13 cellular contexts compared by ENCODE assay signal in the genomic region with DNA sequence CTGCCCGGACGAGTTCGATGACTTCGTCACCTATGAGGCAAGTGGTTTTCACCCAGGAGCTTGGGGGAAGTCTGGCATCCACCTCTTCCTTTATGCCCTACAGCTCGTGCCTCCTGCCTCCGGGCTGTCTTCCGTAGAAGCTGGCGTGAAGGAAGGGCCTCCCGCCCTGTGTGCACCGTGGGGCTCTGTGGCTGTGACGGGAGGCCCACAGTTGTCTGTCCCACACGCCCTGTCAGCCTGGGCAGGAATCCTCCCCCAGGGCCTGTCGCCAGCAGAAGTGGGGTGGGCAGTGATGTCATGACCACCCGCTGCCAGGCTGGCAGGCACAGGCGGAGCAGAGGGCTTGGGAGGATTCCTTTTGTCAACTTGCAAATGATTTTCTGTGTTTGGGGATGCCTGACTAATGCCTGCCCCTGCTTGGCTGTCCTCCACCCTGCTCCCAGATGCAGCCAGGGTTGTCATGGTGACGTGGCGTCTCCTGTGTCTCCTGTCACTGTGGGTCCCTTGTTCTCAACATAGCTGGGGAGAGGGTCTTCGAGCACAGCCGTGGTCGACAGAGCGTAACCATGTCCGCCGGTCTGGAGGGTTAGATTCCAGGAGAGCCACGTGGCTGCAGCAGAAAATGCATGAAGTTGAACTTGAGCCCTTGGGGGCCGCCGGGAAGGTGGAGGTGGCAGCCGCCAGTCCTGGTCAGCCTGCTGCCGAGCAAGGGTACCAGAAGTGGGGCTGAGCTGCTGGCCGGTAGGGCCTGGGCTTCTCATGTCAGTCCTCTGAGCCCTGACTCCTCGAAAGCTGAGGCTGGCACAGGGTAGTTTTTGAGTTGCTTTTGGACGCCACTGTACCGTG. TPM values are rescaled to one million over a fixed set of nuclear protein-coding genes. Genes with fewer than 3 reads are reported as not detected.
DNase-seq lines count a peak whose midpoint lies in the region; ATAC-seq and TF ChIP-seq lines count a peak whose summit lies in the region.
"Had no signal": no experiment of that assay in that cellular context is flagged by ENCODE, and none has a peak within 500 bp of the region (broad histone marks: within the 10 kb centered on the region; RNA-seq: fewer than 3 reads in every experiment).

No MANE protein-coding gene starts in this region.

- no peaks in the 10 kb centered on the region for H3K9me3 Mint-ChIP-seq in stimulated activated memory B cell treated with anti-CD40 and anti-IgM and Interleukin-4, amounts not matched to agents 10 μg/mL and 1 μg/mL and 100 μg/mL, for 72 hours
- H3K9me3 Mint-ChIP-seq: activated T-cell treated with anti-CD3 and anti-CD28 coated beads, Interleukin-2, amount 50 U/mL, for 72 hours; effector memory CD8-positive, alpha-beta T cell; natural killer cell; T-cell had no signal

- H3K27me3 ChIP-seq in adipocyte (replicated peaks; ENCODE audit: control insufficient read depth, insufficient read depth, low read length) (no peaks in the 10 kb centered on the region), psoas muscle (ENCODE audit: insufficient read depth in 3 of 3, low read length in 2 of 3) (no peaks in the 10 kb centered on the region)

- WGBS in psoas muscle, 3 donors: 54 to 72% (median 59%) methylated on average over 30 to 32 of the region's 32 CpGs

- H3K4me3 ChIP-seq in adipocyte (ENCODE audit: low read length) (no peak overlapping the region), psoas muscle (no peak overlapping the region)

- DNase-seq in G401 (ENCODE audit: low spot score) (peak; percentile 79), adipocyte (ENCODE audit: low read depth) (peak; percentile 24), left ventricle myocardium superior (peak; percentile 40), psoas muscle (peak in 1 of 2 donors; percentile 71), RPMI8226 (no peak)
- no peak for DNase-seq in activated T-cell treated with anti-CD3 and anti-CD28 coated beads, Interleukin-2, amount 50 U/mL, for 1 hour
- no peak for DNase-seq in activated CD4-positive, alpha-beta T cell treated with anti-CD3 and anti-CD28 coated beads, Interleukin-2, amount 50 U/mL, for 48 hours
- DNase-seq: activated T-cell treated with anti-CD3 and anti-CD28 coated beads, Interleukin-2, amount 50 U/mL, for 72 hours; effector memory CD8-positive, alpha-beta T cell; natural killer cell; NCI-H2081 treated with DMSO at 0.1 percent for 48 hours; T-cell had no signal

- no peak overlapping the region for H3K27ac ChIP-seq in psoas muscle

- H3K36me3 Mint-ChIP-seq in stimulated activated memory B cell treated with anti-CD40 and anti-IgM and Interleukin-4, amounts not matched to agents 10 μg/mL and 1 μg/mL and 100 μg/mL, for 72 hours: peaks cover 42% of the 10 kb centered on the region
- H3K36me3 Mint-ChIP-seq: natural killer cell had no signal

- peaks cover 7% of the 10 kb centered on the region for H3K4me1 Mint-ChIP-seq in stimulated activated memory B cell treated with anti-CD40 and anti-IgM and Interleukin-4, amounts not matched to agents 10 μg/mL and 1 μg/mL and 100 μg/mL, for 72 hours
- H3K4me1 Mint-ChIP-seq: T-cell had no signal

- H3K4me3 Mint-ChIP-seq in stimulated activated memory B cell treated with anti-CD40 and anti-IgM and Interleukin-4, amounts not matched to agents 10 μg/mL and 1 μg/mL and 100 μg/mL, for 72 hours: no peak overlapping the region
- H3K4me3 Mint-ChIP-seq: activated T-cell treated with anti-CD3 and anti-CD28 coated beads, Interleukin-2, amount 50 U/mL, for 72 hours; effector memory CD8-positive, alpha-beta T cell; natural killer cell; T-cell had no signal

- no peaks in the 10 kb centered on the region for H3K9me3 ChIP-seq in adipocyte (ENCODE audit: control insufficient read depth, low read length)
- no peaks in the 10 kb centered on the region for H3K9me3 ChIP-seq in psoas muscle

- H3K27ac Mint-ChIP-seq in stimulated activated memory B cell treated with anti-CD40 and anti-IgM and Interleukin-4, amounts not matched to agents 10 μg/mL and 1 μg/mL and 100 μg/mL, for 72 hours: no peak overlapping the region
- H3K27ac Mint-ChIP-seq: activated T-cell treated with anti-CD3 and anti-CD28 coated beads, Interleukin-2, amount 50 U/mL, for 72 hours; effector memory CD8-positive, alpha-beta T cell; natural killer cell; T-cell had no signal

- no peaks in the 10 kb centered on the region for H3K27me3 Mint-ChIP-seq in stimulated activated memory B cell treated with anti-CD40 and anti-IgM and Interleukin-4, amounts not matched to agents 10 μg/mL and 1 μg/mL and 100 μg/mL, for 72 hours
- H3K27me3 Mint-ChIP-seq: effector memory CD8-positive, alpha-beta T cell; T-cell had no signal

- no peak for TF ChIP-seq CTCF in psoas muscle (IDR thresholded peaks at IDR 0.05)

- no peaks in the 10 kb centered on the region for H3K4me1 ChIP-seq in adipocyte (ENCODE audit: control insufficient read depth, insufficient read depth, low read length)
- peaks cover 17% of the 10 kb centered on the region for H3K4me1 ChIP-seq in psoas muscle

- peaks cover 6% of the 10 kb centered on the region for H3K36me3 ChIP-seq in adipocyte (ENCODE audit: control insufficient read depth, insufficient read depth, low read length, severe bottlenecking)
- H3K36me3 ChIP-seq in psoas muscle (ENCODE audit: insufficient read depth in 1 of 2, low read depth in 1 of 2): peaks cover 4 to 30% of the 10 kb centered on the region in 2 donors

- peak; percentile 84 for ATAC-seq in left ventricle myocardium superior
- ATAC-seq in psoas muscle: peak; percentile 49 to 68 (median 58)
- ATAC-seq in stimulated activated memory B cell treated with anti-CD40 and anti-IgM and Interleukin-4, amounts not matched to agents 10 μg/mL and 1 μg/mL and 100 μg/mL, for 72 hours: no peak
- ATAC-seq: activated T-cell treated with anti-CD3 and anti-CD28 coated beads, Interleukin-2, amount 50 U/mL, for 72 hours; effector memory CD8-positive, alpha-beta T cell; natural killer cell; T-cell had no signal

- in situ Hi-C loops in G401 (cut with HindIII; ENCODE audit: low sequenced_read_pairs): no loop called here

- intact Hi-C loops in left ventricle myocardium superior (cut with micrococcal nuclease): no loop called here
- intact Hi-C loops in psoas muscle (cut with DNase I): loop anchor here in 1 of 2 donors (5.0 kb wide), 1 partner anchor 44 kb away; the partner anchor contains the start of gene RAB11FIP3

- no peak overlapping the region for H3K9ac ChIP-seq in adipocyte (ENCODE audit: low read length)

RNA-seq across cellular contexts. Expression of gene RAB11FIP3, which starts 46.1 kb away (rescaled TPM):
- total RNA-seq in G401 (2014; rRNA removed; shearing (Covaris generic)): 33.8 and 39.3 TPM in 2 replicates
- total RNA-seq in left ventricle myocardium superior (28.3 TPM), psoas muscle (10 to 100 TPM; 44.7 to 89.5 (median 71.5) TPM)
- polyA plus RNA-seq in psoas muscle: 10 to 100 TPM; 20.3 to 26.1 (median 26.1) TPM

RNA-seq across cellular contexts. Expression of gene CAPN15, which starts 55.9 kb away (rescaled TPM):
- 38.8 and 54.3 TPM in 2 replicates for total RNA-seq in G401 (2014; rRNA removed; shearing (Covaris generic))
- total RNA-seq in left ventricle myocardium superior (17.8 TPM), psoas muscle (10 to 100 TPM; 15.5 to 32.1 (median 26.8) TPM)
- 10 to 100 TPM; 14.9 to 26.4 (median 22.6) TPM for polyA plus RNA-seq in psoas muscle

Comparison
In these comparisons a context has a peak if more than half of its experiments do, and no peak if none do; other contexts are left out.
1. DNase-seq: peak in G401 (single experiment), adipocyte (single experiment) and left ventricle myocardium superior (single experiment); none in activated T-cell treated with anti-CD3 and anti-CD28 coated beads, Interleukin-2, amount 50 U/mL, for 1 hour (single experiment), RPMI8226 (single experiment) and activated CD4-positive, alpha-beta T cell treated with anti-CD3 and anti-CD28 coated beads, Interleukin-2, amount 50 U/mL, for 48 hours (0 of 2).